Comparison of ENCODE assay signal across 9 cellular contexts in the genomic region with DNA sequence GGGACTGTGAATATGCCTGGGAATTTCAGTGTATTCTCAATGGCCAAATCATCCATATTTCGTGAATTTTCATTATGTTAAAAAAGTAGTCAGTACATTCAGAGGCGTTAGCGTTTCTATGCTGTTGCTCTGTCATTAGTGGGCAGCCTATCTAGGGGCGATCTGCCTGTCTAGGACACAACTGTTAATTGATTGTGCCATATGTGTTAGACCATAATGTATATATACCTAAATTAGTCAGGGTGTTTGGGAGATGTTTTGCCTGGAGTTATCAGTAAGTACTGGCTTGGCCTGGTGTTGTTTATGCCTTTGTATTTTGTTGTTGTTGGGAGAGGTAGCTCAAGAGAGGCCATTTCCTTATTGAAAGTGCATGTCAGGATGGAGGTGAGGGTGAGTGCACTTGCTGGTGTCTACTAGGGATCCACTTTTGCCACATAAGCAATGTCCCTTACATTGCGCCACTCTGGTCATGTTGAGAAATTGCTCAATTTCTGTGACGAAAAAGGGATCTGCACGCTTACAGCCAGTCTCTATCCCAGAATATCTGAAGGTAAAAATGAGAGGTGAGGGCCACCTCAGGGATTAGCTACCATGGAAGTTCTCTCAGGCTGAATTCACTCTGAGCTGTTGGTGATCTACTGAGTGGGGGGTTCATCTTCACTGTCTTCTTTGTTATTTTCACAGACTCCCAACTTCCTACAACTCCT.
DNase-seq lines count a peak whose midpoint lies in the region; ATAC-seq and TF ChIP-seq lines count a peak whose summit lies in the region.
"Had no signal": no experiment of that assay in that cellular context is flagged by ENCODE, and none has a peak within 500 bp of the region (broad histone marks: within the 10 kb centered on the region; RNA-seq: fewer than 3 reads in every experiment).

No MANE protein-coding gene starts in this region.

- peak overlapping the region; percentile 98 for H3K27ac Mint-ChIP-seq in activated T-helper 2 cell treated with anti-CD3 and anti-CD28 coated beads, Interferon-gamma antibody, Interleukin-2, Interleukin-4, amounts not matched to agents 10 μg/mL and 5 μg/mL and 100 μg/mL, durations not matched to agents 14 hours and 24 hours and 36 hours

- H2AFZ ChIP-seq in osteoblast (ENCODE audit: low read length): peak overlapping the region; percentile 23

- H3K36me3 ChIP-seq in osteoblast (ENCODE audit: insufficient read depth, low read length): no peaks in the 10 kb centered on the region

- peaks cover 41% of the 10 kb centered on the region for H3K4me1 Mint-ChIP-seq in activated T-helper 2 cell treated with anti-CD3 and anti-CD28 coated beads, Interferon-gamma antibody, Interleukin-2, Interleukin-4, amounts not matched to agents 10 μg/mL and 5 μg/mL and 100 μg/mL, durations not matched to agents 14 hours and 24 hours and 36 hours (ENCODE audit: low read depth)

- H3K27ac ChIP-seq in osteoblast (ENCODE audit: low read depth, low read length): no peak overlapping the region
- H3K27ac ChIP-seq: 22Rv1 had no signal

- peak; percentile 38 for ATAC-seq in HG03066 (IDR thresholded peaks at IDR 0.05; ENCODE audit: low read depth, unreplicated experiment)

- peak overlapping the region; percentile 79 for H3K4me3 Mint-ChIP-seq in activated T-helper 2 cell treated with anti-CD3 and anti-CD28 coated beads, Interferon-gamma antibody, Interleukin-2, Interleukin-4, amounts not matched to agents 10 μg/mL and 5 μg/mL and 100 μg/mL, durations not matched to agents 14 hours and 24 hours and 36 hours (ENCODE audit: low read depth)

- H3K36me3 Mint-ChIP-seq in activated T-helper 2 cell treated with anti-CD3 and anti-CD28 coated beads, Interferon-gamma antibody, Interleukin-2, Interleukin-4, amounts not matched to agents 10 μg/mL and 5 μg/mL and 100 μg/mL, durations not matched to agents 14 hours and 24 hours and 36 hours (ENCODE audit: low read depth): peaks cover 6% of the 10 kb centered on the region

- peaks cover 12% of the 10 kb centered on the region for H3K9me3 Mint-ChIP-seq in activated T-helper 2 cell treated with anti-CD3 and anti-CD28 coated beads, Interferon-gamma antibody, Interleukin-2, Interleukin-4, amounts not matched to agents 10 μg/mL and 5 μg/mL and 100 μg/mL, durations not matched to agents 14 hours and 24 hours and 36 hours

- H3K27me3 Mint-ChIP-seq in activated T-helper 2 cell treated with anti-CD3 and anti-CD28 coated beads, Interferon-gamma antibody, Interleukin-2, Interleukin-4, amounts not matched to agents 10 μg/mL and 5 μg/mL and 100 μg/mL, durations not matched to agents 14 hours and 24 hours and 36 hours (ENCODE audit: low read depth): no peaks in the 10 kb centered on the region

- H3K9me3 ChIP-seq in osteoblast (ENCODE audit: low read depth, low read length): no peaks in the 10 kb centered on the region

- H3K4me1 ChIP-seq in osteoblast (ENCODE audit: insufficient read depth, low read length): peaks cover 10% of the 10 kb centered on the region

- no peaks in the 10 kb centered on the region for H3K27me3 ChIP-seq in osteoblast (ENCODE audit: insufficient read depth, low read length)

- DNase-seq in SIG-M5 treated with dmso at 0.1 percent for 504 hours (lab: John Stamatoyannopoulos, UW; ENCODE audit: unreplicated experiment): peak; percentile 87
- DNase-seq in SIG-M5 (lab: John Stamatoyannopoulos, UW): no peak
- DNase-seq in activated T-helper 2 cell treated with anti-CD3 and anti-CD28 coated beads, Interferon-gamma antibody, Interleukin-2, Interleukin-4, amounts not matched to agents 10 μg/mL and 5 μg/mL and 100 μg/mL, durations not matched to agents 14 hours and 24 hours and 36 hours (ENCODE audit: low spot score): no peak
- no peak for DNase-seq in osteoblast (ENCODE audit: insufficient read length, low spot score, missing footprints)
- no peak for DNase-seq in NCI-H526 treated with DMSO at 0.1 percent for 48 hours (lab: John Stamatoyannopoulos, UW)
- DNase-seq in central memory CD4-positive, alpha-beta T cell: no peak
- DNase-seq in activated CD8-positive, alpha-beta memory T cell treated with anti-CD3 and anti-CD28 coated beads, Interleukin-2, amount 50 U/mL, for 4 hours: no peak

- intact Hi-C loops in activated T-helper 2 cell treated with anti-CD3 and anti-CD28 coated beads, Interferon-gamma antibody, Interleukin-2, Interleukin-4, amounts not matched to agents 10 μg/mL and 5 μg/mL and 100 μg/mL, durations not matched to agents 14 hours and 24 hours and 36 hours (cut with micrococcal nuclease): loop anchor here (1.0 to 5.0 kb wide), 10 partner anchors 31 to 1748 kb away; a partner anchor contains a TSS

- H3K79me2 ChIP-seq in osteoblast (ENCODE audit: insufficient read depth, low read length): no peaks in the 10 kb centered on the region

- no peak overlapping the region for H3K4me2 ChIP-seq in osteoblast (ENCODE audit: insufficient read depth, low read length)

- H4K20me1 ChIP-seq in osteoblast (ENCODE audit: insufficient read depth, low read length): no peaks in the 10 kb centered on the region

- no peak for TF ChIP-seq CTCF in osteoblast (IDR thresholded peaks at IDR 0.05; ENCODE audit: extremely low read depth, low read depth, low read length)

- H3K4me3 ChIP-seq in osteoblast (ENCODE audit: insufficient read depth, low read length): no peak overlapping the region
